Comparison of ENCODE assay signal across 8 cellular contexts in the genomic region with DNA sequence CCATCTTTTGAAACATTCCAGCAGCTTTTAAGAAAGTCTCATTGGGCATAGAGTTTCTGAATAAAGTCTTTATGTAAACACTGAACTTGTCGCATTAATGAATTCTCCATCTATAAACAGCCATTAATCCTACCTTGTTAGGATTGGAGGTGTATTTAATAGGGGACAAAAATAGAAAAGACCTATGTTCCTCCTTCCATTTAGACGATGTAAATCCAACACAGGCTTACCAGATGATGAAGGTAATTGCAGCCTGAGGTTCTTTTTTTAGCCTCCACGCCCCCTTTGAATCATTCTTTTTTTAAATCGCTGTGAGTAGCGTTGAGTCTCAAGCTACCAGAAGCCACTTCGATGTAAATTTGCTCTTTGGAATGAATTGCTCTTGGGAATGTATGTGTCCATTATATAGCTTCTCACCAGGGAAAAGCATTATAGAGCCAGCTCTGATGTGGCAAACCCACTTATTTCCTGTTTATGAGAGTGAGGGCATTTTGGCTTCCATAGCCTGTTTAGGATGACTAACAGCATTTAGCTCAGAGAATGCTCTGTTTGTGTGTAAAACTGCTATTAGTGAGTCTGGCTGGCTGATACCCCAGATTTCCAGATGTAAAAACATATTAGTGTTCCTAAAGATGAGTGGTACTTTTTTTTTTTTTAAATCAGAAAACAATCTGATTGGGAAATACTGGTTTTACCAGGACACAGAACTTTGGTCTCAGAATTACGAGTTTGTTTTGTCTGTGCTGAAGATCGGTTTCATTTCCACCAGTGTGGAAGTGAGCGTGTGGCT.
A peak's percentile ranks its signal among the peaks of the same experiment; 100 is the strongest.
DNase-seq lines count a peak whose midpoint lies in the region; ATAC-seq and TF ChIP-seq lines count a peak whose summit lies in the region.

No MANE protein-coding gene starts in this region.

- no peaks in the 10 kb centered on the region for H3K36me3 ChIP-seq in rectal smooth muscle tissue (ENCODE audit: control insufficient read depth, insufficient read depth, low read length)
- no peaks in the 10 kb centered on the region for H3K36me3 ChIP-seq in aorta (ENCODE audit: control insufficient read depth in 1 of 2, insufficient read depth in 2 of 2, low read length in 1 of 2)

- H3K4me1 ChIP-seq in rectal smooth muscle tissue (ENCODE audit: control insufficient read depth, insufficient read depth, low read length) (peaks cover 31% of the 10 kb centered on the region), aorta (ENCODE audit: control insufficient read depth in 1 of 2, insufficient read depth in 2 of 2, low read length in 2 of 2) (no peaks in the 10 kb centered on the region)

- no peak for ATAC-seq in HG03354 (IDR thresholded peaks at IDR 0.05; ENCODE audit: poor library complexity, severe bottlenecking, unreplicated experiment)
- ATAC-seq in aorta (ENCODE audit: low FRiP score) = no peak
- ATAC-seq in HG03280 (IDR thresholded peaks at IDR 0.05; ENCODE audit: unreplicated experiment) = no peak

- H3K9ac ChIP-seq in rectal smooth muscle tissue (ENCODE audit: low read length) = no peak overlapping the region

- WGBS in aorta, 2 donors = 56 to 66% methylated on average over 9 of the region's 9 CpGs

- H3K4me3 ChIP-seq in epithelial cell of esophagus (ENCODE audit: low read length) (no peak overlapping the region), rectal smooth muscle tissue (ENCODE audit: low read length) (peak overlapping the region; percentile 47), aorta (ENCODE audit: low read length in 2 of 2) (no peak overlapping the region)

- H3K27me3 ChIP-seq in rectal smooth muscle tissue (ENCODE audit: control insufficient read depth, insufficient read depth, low read length) = no peaks in the 10 kb centered on the region
- H3K27me3 ChIP-seq in aorta (ENCODE audit: control insufficient read depth in 1 of 2, insufficient read depth in 2 of 2, low read length in 1 of 2) = no peaks in the 10 kb centered on the region

- DNase-seq in ELR (ENCODE audit: low read depth) (peak; percentile 97), RPMI7951 (ENCODE audit: low read depth) (peak; percentile 91), epithelial cell of esophagus (ENCODE audit: low read depth) (peak; percentile 77), DMS153 (lab: John Stamatoyannopoulos, UW) (no peak), aorta (no peak)

- TF ChIP-seq CTCF in epithelial cell of esophagus (IDR thresholded peaks at IDR 0.05; ENCODE audit: insufficient read depth, low read depth, low read length, missing control alignments) = no peak

- intact Hi-C loops in aorta (cut with DNase I) = no loop called here

- peak overlapping the region; percentile 65 for H3K27ac ChIP-seq in rectal smooth muscle tissue (ENCODE audit: low read depth, low read length)
- no peak overlapping the region for H3K27ac ChIP-seq in aorta (ENCODE audit: low read depth in 1 of 2, low read length in 2 of 2)

- no peaks in the 10 kb centered on the region for H3K9me3 ChIP-seq in aorta (ENCODE audit: control insufficient read depth, low read length)

Comparison
In these comparisons a context has a peak if more than half of its experiments do, and no peak if none do; other contexts are left out.
1. DNase-seq: peak in ELR (single experiment), RPMI7951 (single experiment) and epithelial cell of esophagus (single experiment); none in DMS153 (single experiment) and aorta (0 of 2).